In the genomic region with DNA sequence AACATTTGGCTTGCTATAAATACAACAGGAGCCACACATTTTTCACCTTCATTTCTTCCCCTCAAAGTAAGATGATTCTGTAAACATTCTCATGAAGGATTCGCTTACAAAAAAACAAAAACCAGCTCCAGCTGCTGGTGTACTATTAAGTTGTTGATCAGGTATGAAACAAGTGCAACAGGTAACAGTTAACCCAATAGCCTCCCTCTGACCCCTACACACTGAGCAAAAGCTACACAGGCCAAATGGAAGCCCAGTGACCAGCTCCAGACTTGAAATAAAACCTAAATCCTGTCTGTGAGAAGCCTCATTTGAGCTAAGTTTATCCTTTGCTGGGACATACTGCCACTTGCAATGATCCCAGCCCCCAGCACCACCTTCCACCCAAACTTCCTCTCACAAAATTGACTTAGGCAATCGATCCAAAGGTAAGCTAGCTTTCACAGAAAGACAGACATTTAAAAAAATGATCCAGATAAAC, we compare ENCODE assay signal across 10 cellular contexts. TPM values are rescaled to one million over a fixed set of nuclear protein-coding genes. Genes with fewer than 3 reads are reported as not detected.
DNase-seq lines count a peak whose midpoint lies in the region; ATAC-seq and TF ChIP-seq lines count a peak whose summit lies in the region.
"Had no signal": no experiment of that assay in that cellular context is flagged by ENCODE, and none has a peak within 500 bp of the region (broad histone marks: within the 10 kb centered on the region; RNA-seq: fewer than 3 reads in every experiment).

No MANE protein-coding gene starts in this region.

- peaks cover 3% of the 10 kb centered on the region for H3K4me1 ChIP-seq in thymus (ENCODE audit: control insufficient read depth, insufficient read depth, low read length)

- WGBS in thymus, result 59% methylated on average over 2 of the region's 2 CpGs

- POLR2A ChIA-PET in MCF 10A (lab: Yijun Ruan, JAX), result interaction anchor here (0.5 to 2.7 kb wide), 12 partner anchors 8 to 288 kb away, joined by 3 to 21 read pairs (median 4); no protein-coding TSS in a partner anchor

- peaks cover 32% of the 10 kb centered on the region for H3K27me3 Mint-ChIP-seq in activated naive CD4-positive, alpha-beta T cell treated with anti-CD3 and anti-CD28 coated beads, Interleukin-2, amount 10 ng/mL, durations not matched to agents 7 days and 5 days
- H3K27me3 Mint-ChIP-seq in MCF 10A (ENCODE audit: insufficient read depth, unreplicated experiment), result no peaks in the 10 kb centered on the region

- BruUV-seq in MCF 10A (replicated peaks; lab: Mats Ljungman, UMichigan), result no TSS peak

- no peak overlapping the region for H3K27ac ChIP-seq in thymus (ENCODE audit: low read depth)
- H3K27ac ChIP-seq: SK-N-MC had no signal

- peaks cover 2% of the 10 kb centered on the region for H3K36me3 ChIP-seq in thymus (ENCODE audit: control insufficient read depth, insufficient read depth)

- peak overlapping the region; percentile 47 for H3K4me3 ChIP-seq in thymus (ENCODE audit: low read length)
- H3K4me3 ChIP-seq: SK-N-MC had no signal

- no peak overlapping the region for H3K27ac Mint-ChIP-seq in activated naive CD4-positive, alpha-beta T cell treated with anti-CD3 and anti-CD28 coated beads, Interleukin-2, amount 10 ng/mL, durations not matched to agents 7 days and 5 days
- H3K27ac Mint-ChIP-seq in MCF 10A (ENCODE audit: low read depth, unreplicated experiment), result peak overlapping the region; percentile 92

- no peaks in the 10 kb centered on the region for H3K9me3 Mint-ChIP-seq in activated naive CD4-positive, alpha-beta T cell treated with anti-CD3 and anti-CD28 coated beads, Interleukin-2, amount 10 ng/mL, durations not matched to agents 7 days and 5 days
- H3K9me3 Mint-ChIP-seq in MCF 10A (ENCODE audit: unreplicated experiment), result no peaks in the 10 kb centered on the region

- CTCF ChIA-PET in activated naive CD4-positive, alpha-beta T cell treated with anti-CD3 and anti-CD28 coated beads, Interleukin-2, amount 10 ng/mL, durations not matched to agents 7 days and 5 days (lab: Charles Lee), result interaction anchor here (1.0 to 2.9 kb wide), 7 partner anchors 10 to 261 kb away, joined by 3 to 16 read pairs (median 3); no protein-coding TSS in a partner anchor
- CTCF ChIA-PET in MCF 10A (lab: Yijun Ruan, JAX), result interaction anchor here (0.6 to 1.6 kb wide), 13 partner anchors 11 to 261 kb away, joined by 3 to 9 read pairs (median 5); no protein-coding TSS in a partner anchor

- peaks cover 23% of the 10 kb centered on the region for H3K27me3 ChIP-seq in thymus (ENCODE audit: control insufficient read depth, insufficient read depth)

- intact Hi-C loops in MCF 10A (cut with micrococcal nuclease), result loop anchor here (5.0 kb wide), 3 partner anchors 61 to 214 kb away; no protein-coding TSS in a partner anchor

- H3K36me3 Mint-ChIP-seq in activated naive CD4-positive, alpha-beta T cell treated with anti-CD3 and anti-CD28 coated beads, Interleukin-2, amount 10 ng/mL, durations not matched to agents 7 days and 5 days, result peaks cover 24% of the 10 kb centered on the region
- H3K36me3 Mint-ChIP-seq in MCF 10A (ENCODE audit: insufficient read depth, unreplicated experiment), result no peaks in the 10 kb centered on the region

- no peak for DNase-seq in activated naive CD4-positive, alpha-beta T cell treated with anti-CD3 and anti-CD28 coated beads, Interleukin-2, amount 10 ng/mL, durations not matched to agents 7 days and 5 days
- DNase-seq in activated naive CD4-positive, alpha-beta T cell (lab: John Stamatoyannopoulos, UW), result no peak
- DNase-seq in MCF 10A (ENCODE audit: unreplicated experiment) (no peak), left lobe of liver (ENCODE audit: low spot score) (no peak), SHP77 treated with DMSO at 0.1 percent for 48 hours (lab: John Stamatoyannopoulos, UW) (no peak), DMS79 (lab: John Stamatoyannopoulos, UW) (no peak)
- DNase-seq: NCI-H1417 had no signal

- H3K9me3 ChIP-seq in thymus (ENCODE audit: control insufficient read depth), result no peaks in the 10 kb centered on the region

- peaks cover 60% of the 10 kb centered on the region for H3K4me1 Mint-ChIP-seq in activated naive CD4-positive, alpha-beta T cell treated with anti-CD3 and anti-CD28 coated beads, Interleukin-2, amount 10 ng/mL, durations not matched to agents 7 days and 5 days
- peaks cover 21% of the 10 kb centered on the region for H3K4me1 Mint-ChIP-seq in MCF 10A (ENCODE audit: insufficient read depth, unreplicated experiment)

- TF ChIP-seq CTCF in MCF 10A (IDR thresholded peaks at IDR 0.05; ENCODE audit: unreplicated experiment), result no peak

- H3K4me3 Mint-ChIP-seq in activated naive CD4-positive, alpha-beta T cell treated with anti-CD3 and anti-CD28 coated beads, Interleukin-2, amount 10 ng/mL, durations not matched to agents 7 days and 5 days, result peak overlapping the region; percentile 81
- peak overlapping the region; percentile 96 for H3K4me3 Mint-ChIP-seq in MCF 10A (ENCODE audit: unreplicated experiment)

- ATAC-seq in left lobe of liver, result peak; percentile 8
- ATAC-seq in GM19397 (IDR thresholded peaks at IDR 0.05; ENCODE audit: unreplicated experiment), result no peak

RNA-seq across cellular contexts. Expression of a gene that starts 1.0 kb away (rescaled TPM):
- total RNA-seq in MCF 10A (2022) (9.0 and 9.8 TPM in 2 replicates), left lobe of liver (6.4 TPM)
- polyA plus RNA-seq in thymus, result 25.8 TPM
